ENCODE assay signal across 19 cellular contexts in genomic region chr10:93754761-93755160, GRCh38. TPM values are rescaled to one million over a fixed set of nuclear protein-coding genes. Genes with fewer than 3 reads are reported as not detected.
A peak's percentile ranks its signal among the peaks of the same experiment; 100 is the strongest.
DNase-seq lines count a peak whose midpoint lies in the region; ATAC-seq and TF ChIP-seq lines count a peak whose summit lies in the region.
"Had no signal": no experiment of that assay in that cellular context is flagged by ENCODE, and none has a peak within 500 bp of the region (broad histone marks: within the 10 kb centered on the region; RNA-seq: fewer than 3 reads in every experiment).

No MANE protein-coding gene starts in this region.

- no peaks in the 10 kb centered on the region for H3K27me3 ChIP-seq in layer of hippocampus (ENCODE audit: control insufficient read depth, insufficient read depth, low read length)
- H3K27me3 ChIP-seq in rectal smooth muscle tissue (ENCODE audit: control insufficient read depth, insufficient read depth, low read length): no peaks in the 10 kb centered on the region
- no peaks in the 10 kb centered on the region for H3K27me3 ChIP-seq in PC-3 (ENCODE audit: low read length)
- H3K27me3 ChIP-seq: BE2C, MG63 had no signal

- H3K36me3 ChIP-seq in rectal smooth muscle tissue (ENCODE audit: control insufficient read depth, insufficient read depth, low read length) (no peaks in the 10 kb centered on the region), PC-3 (ENCODE audit: low read depth, low read length) (no peaks in the 10 kb centered on the region)
- H3K36me3 ChIP-seq: BE2C, MG63 had no signal

- H3K9me3 ChIP-seq in PC-3 (ENCODE audit: low read length): no peaks in the 10 kb centered on the region
- H3K9me3 ChIP-seq: A549, BE2C, MG63 had no signal

- no peak overlapping the region for H3K4me2 ChIP-seq in PC-3 (ENCODE audit: low read length)
- H3K4me2 ChIP-seq: A549 had no signal

- H3K27ac ChIP-seq in cingulate gyrus (ENCODE audit: low read depth, low read length): peak overlapping the region; percentile 58
- peak overlapping the region; percentile 23 for H3K27ac ChIP-seq in layer of hippocampus (ENCODE audit: low read depth, low read length)
- peak overlapping the region; percentile 66 for H3K27ac ChIP-seq in rectal smooth muscle tissue (ENCODE audit: low read depth, low read length)
- no peak overlapping the region for H3K27ac ChIP-seq in PC-3 (ENCODE audit: low read length)
- H3K27ac ChIP-seq: A549 had no signal

- no TSS peak for BruUV-seq in PC-3 (replicated peaks; lab: Mats Ljungman, UMichigan)

- POLR2A ChIA-PET in PC-3 (lab: Charles Lee; ENCODE audit: unreplicated experiment): no interaction called here

- no peak overlapping the region for H3K4me3 ChIP-seq in rectal smooth muscle tissue (ENCODE audit: low read length)
- no peak overlapping the region for H3K4me3 ChIP-seq in PC-3 (ENCODE audit: low read length)
- H3K4me3 ChIP-seq: A549, MG63 had no signal

- H3F3A ChIP-seq in PC-3 (ENCODE audit: low read length, unreplicated experiment): no peaks in the 10 kb centered on the region

- no peak for TF ChIP-seq CTCF in PC-3 (conservative IDR thresholded peaks at IDR 0.05; ENCODE audit: low read depth, low read length)

- no peaks in the 10 kb centered on the region for H3K79me2 ChIP-seq in PC-3 (ENCODE audit: low read length)

- no peaks in the 10 kb centered on the region for H4K20me1 ChIP-seq in PC-3 (ENCODE audit: low read length)

- peaks cover 22% of the 10 kb centered on the region for H3K4me1 ChIP-seq in rectal smooth muscle tissue (ENCODE audit: control insufficient read depth, insufficient read depth, low read length)
- peaks cover 8% of the 10 kb centered on the region for H3K4me1 ChIP-seq in PC-3 (ENCODE audit: insufficient read depth, low read length)

- no peak overlapping the region for H2AFZ ChIP-seq in PC-3 (ENCODE audit: low read length)

- CTCF ChIA-PET in PC-3 (lab: Charles Lee): no interaction called here

- DNase-seq in D341Med (ENCODE audit: low spot score): peak; percentile 59
- no peak for DNase-seq in PC-3
- DNase-seq in NCI-H146 treated with DMSO at 0.1 percent for 48 hours (lab: John Stamatoyannopoulos, UW; ENCODE audit: unreplicated experiment): no peak
- DNase-seq: BE2C; DMS79; H9; Kasumi-1; MG63; NCI-H1417; NCI-H187 treated with DMSO at 0.1 percent for 48 hours; NCI-H2107; NCI-H510A; NK-92 treated with Interleukin-12 subunit alpha and Interleukin-12 subunit beta, amount 100 ng/mL, for 24 hours had no signal

- intact Hi-C loops in PC-3 (cut with micrococcal nuclease): no loop called here

- ATAC-seq in PC-3: no peak
- ATAC-seq in GM18858 (IDR thresholded peaks at IDR 0.05; ENCODE audit: unreplicated experiment): no peak
- ATAC-seq: A549, Panc1 had no signal

- H3K9ac ChIP-seq in rectal smooth muscle tissue (ENCODE audit: low read length): no peak overlapping the region
- no peak overlapping the region for H3K9ac ChIP-seq in PC-3 (ENCODE audit: low read length)

- H3K9me2 ChIP-seq in PC-3 (replicated peaks; ENCODE audit: low read length): no peaks in the 10 kb centered on the region

RNA-seq across cellular contexts. Expression of gene LGI1, which starts 3.0 kb away (rescaled TPM):
- total RNA-seq in PC-3 (2014; rRNA removed): not detected in 2 replicates

RNA-seq across cellular contexts. Expression of gene FRA10AC1, which starts 52.4 kb away (rescaled TPM):
- total RNA-seq in PC-3 (2014; rRNA removed): 3.8 and 5.5 TPM in 2 replicates
